20 cellular contexts compared by ENCODE assay signal in the genomic region with DNA sequence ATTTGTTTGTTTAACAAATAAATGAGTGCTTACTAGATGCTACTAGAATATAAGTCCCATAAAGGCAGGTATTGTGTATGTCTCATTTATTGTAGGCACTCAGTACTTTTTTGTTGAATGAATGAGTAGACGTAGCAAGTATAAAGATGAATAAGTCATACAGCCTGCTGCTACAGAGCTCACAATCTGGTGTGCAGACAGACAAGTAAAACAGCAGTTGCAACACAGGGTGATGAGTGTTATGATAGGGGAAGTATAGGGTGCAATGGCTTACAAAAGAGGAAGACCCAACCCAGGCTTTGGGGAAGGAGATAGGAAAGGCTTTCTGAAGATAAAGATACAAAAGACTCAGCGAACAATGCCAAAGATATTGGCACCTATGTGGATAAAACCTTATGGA. TPM values are rescaled to one million over a fixed set of nuclear protein-coding genes. Genes with fewer than 3 reads are reported as not detected.
DNase-seq lines count a peak whose midpoint lies in the region; ATAC-seq and TF ChIP-seq lines count a peak whose summit lies in the region.
"Had no signal": no experiment of that assay in that cellular context is flagged by ENCODE, and none has a peak within 500 bp of the region (broad histone marks: within the 10 kb centered on the region; RNA-seq: fewer than 3 reads in every experiment).

No MANE protein-coding gene starts in this region.

- no peaks in the 10 kb centered on the region for H3K9me2 ChIP-seq in PC-3 (replicated peaks; ENCODE audit: low read length)

- H3K36me3 ChIP-seq in PC-3 (ENCODE audit: low read depth, low read length): no peaks in the 10 kb centered on the region
- H3K36me3 ChIP-seq: pancreas had no signal

- H3K4me2 ChIP-seq in PC-3 (ENCODE audit: low read length): no peak overlapping the region

- H2AFZ ChIP-seq in PC-3 (ENCODE audit: low read length): no peak overlapping the region

- H3K27ac Mint-ChIP-seq in mesothelial cell of epicardium: no peak overlapping the region
- H3K27ac Mint-ChIP-seq: activated T-helper 1 cell treated with anti-CD3 and anti-CD28 coated beads, Interleukin-12 subunit alpha, Interleukin-12 subunit beta, Interleukin-2, Interleukin-4 antibody, amounts not matched to agents 30 ng/mL and 10 ng/mL and 1 ng/mL, durations not matched to agents 14 hours and 24 hours and 36 hours; B cell; HFFc6; WTC11 had no signal

- H3K4me1 Mint-ChIP-seq in activated T-cell treated with anti-CD3 and anti-CD28 coated beads, Interleukin-2, amount 50 U/mL, for 4 hours (ENCODE audit: low read depth): no peaks in the 10 kb centered on the region
- peaks cover 30% of the 10 kb centered on the region for H3K4me1 Mint-ChIP-seq in mesothelial cell of epicardium
- H3K4me1 Mint-ChIP-seq: B cell had no signal

- H3K36me3 Mint-ChIP-seq in activated T-cell treated with anti-CD3 and anti-CD28 coated beads, Interleukin-2, amount 50 U/mL, for 4 hours (ENCODE audit: insufficient read depth): no peaks in the 10 kb centered on the region
- H3K36me3 Mint-ChIP-seq in mesothelial cell of epicardium: no peaks in the 10 kb centered on the region
- H3K36me3 Mint-ChIP-seq: WTC11 had no signal

- in situ Hi-C loops in KBM-7 (cut with MboI; ENCODE audit: low pct_unique_long_range_greater_than_20kb, low sequenced_read_pairs): no loop called here

- no peak overlapping the region for H3K4me3 ChIP-seq in PC-3 (ENCODE audit: low read length)
- H3K4me3 ChIP-seq: GM12878, pancreas, skin epidermis had no signal

- H3K4me3 Mint-ChIP-seq in activated T-cell treated with anti-CD3 and anti-CD28 coated beads, Interleukin-2, amount 50 U/mL, for 4 hours: no peak overlapping the region
- no peak overlapping the region for H3K4me3 Mint-ChIP-seq in mesothelial cell of epicardium
- H3K4me3 Mint-ChIP-seq: activated T-helper 1 cell treated with anti-CD3 and anti-CD28 coated beads, Interleukin-12 subunit alpha, Interleukin-12 subunit beta, Interleukin-2, Interleukin-4 antibody, amounts not matched to agents 30 ng/mL and 10 ng/mL and 1 ng/mL, durations not matched to agents 14 hours and 24 hours and 36 hours; B cell; HFFc6; WTC11 had no signal

- no peak overlapping the region for H3K9ac ChIP-seq in PC-3 (ENCODE audit: low read length)

- no peaks in the 10 kb centered on the region for H3K27me3 ChIP-seq in PC-3 (ENCODE audit: low read length)
- H3K27me3 ChIP-seq: pancreas had no signal

- ATAC-seq in PC-3 (peak; percentile 42), sciatic nerve (peak; percentile 49), GM21390 (IDR thresholded peaks at IDR 0.05; ENCODE audit: unreplicated experiment) (no peak)
- ATAC-seq in activated T-cell treated with anti-CD3 and anti-CD28 coated beads, Interleukin-2, amount 50 U/mL, for 4 hours: no peak
- ATAC-seq: GM12878, pancreas, WTC11 had no signal

- POLR2A ChIA-PET in PC-3 (lab: Charles Lee; ENCODE audit: unreplicated experiment): no interaction called here

- TF ChIP-seq CTCF in PC-3 (conservative IDR thresholded peaks at IDR 0.05; ENCODE audit: low read depth, low read length) (no peak), mesothelial cell of epicardium (IDR thresholded peaks at IDR 0.05; ENCODE audit: unreplicated experiment) (no peak)

- peaks cover 34% of the 10 kb centered on the region for H3K4me1 ChIP-seq in PC-3 (ENCODE audit: insufficient read depth, low read length)

- intact Hi-C loops in PC-3 (cut with micrococcal nuclease): loop anchor here (5.0 kb wide), 1 partner anchor 43 kb away; no protein-coding TSS in a partner anchor
- intact Hi-C loops in sciatic nerve (cut with DNase I): no loop called here

- H3K27ac ChIP-seq in PC-3 (ENCODE audit: low read length) (0 out of 2 replicates have a peak overlapping the region, but pooled peaks have one; percentile 6), epithelial cell of prostate (no peak overlapping the region)
- H3K27ac ChIP-seq: pancreas had no signal

- H3K79me2 ChIP-seq in PC-3 (ENCODE audit: low read length): no peaks in the 10 kb centered on the region

- peaks cover 6% of the 10 kb centered on the region for H3K27me3 Mint-ChIP-seq in activated T-cell treated with anti-CD3 and anti-CD28 coated beads, Interleukin-2, amount 50 U/mL, for 4 hours (ENCODE audit: low read depth)
- H3K27me3 Mint-ChIP-seq in mesothelial cell of epicardium (ENCODE audit: low read depth): peaks cover 4% of the 10 kb centered on the region

- H3K9me3 Mint-ChIP-seq in activated T-cell treated with anti-CD3 and anti-CD28 coated beads, Interleukin-2, amount 50 U/mL, for 4 hours: no peaks in the 10 kb centered on the region
- no peaks in the 10 kb centered on the region for H3K9me3 Mint-ChIP-seq in mesothelial cell of epicardium
- H3K9me3 Mint-ChIP-seq: activated T-helper 1 cell treated with anti-CD3 and anti-CD28 coated beads, Interleukin-12 subunit alpha, Interleukin-12 subunit beta, Interleukin-2, Interleukin-4 antibody, amounts not matched to agents 30 ng/mL and 10 ng/mL and 1 ng/mL, durations not matched to agents 14 hours and 24 hours and 36 hours; HFFc6; WTC11 had no signal

- peak; percentile 83 for DNase-seq in KBM-7
- peak; percentile 30 for DNase-seq in PC-3
- peak; percentile 12 for DNase-seq in epithelial cell of prostate (ENCODE audit: low read depth, low spot score)
- DNase-seq in sciatic nerve (ENCODE audit: low spot score): no peak
- no peak for DNase-seq in kidney glomerular epithelial cell (lab: John Stamatoyannopoulos, UW)
- no peak for DNase-seq in activated T-cell treated with anti-CD3 and anti-CD28 coated beads, Interleukin-2, amount 50 U/mL, for 4 hours
- no peak for DNase-seq in mesothelial cell of epicardium (ENCODE audit: low spot score in 2 of 2, unreplicated experiment in 2 of 2)
- DNase-seq: HFFc6; NCI-H1105 treated with DMSO at 0.1 percent for 48 hours; NCI-H82; RPMI8226; stimulated activated CD4-positive, alpha-beta T cell treated with anti-CD3 and anti-CD28 coated beads, Interleukin-4, amount 100 ng/mL, for 24 hours had no signal

- BruUV-seq in PC-3 (replicated peaks; lab: Mats Ljungman, UMichigan): no TSS peak

- H3F3A ChIP-seq in PC-3 (ENCODE audit: low read length, unreplicated experiment): no peaks in the 10 kb centered on the region

- H3K9me3 ChIP-seq in PC-3 (ENCODE audit: low read length): no peaks in the 10 kb centered on the region
- H3K9me3 ChIP-seq: pancreas had no signal

- CTCF ChIA-PET in PC-3 (lab: Charles Lee): no interaction called here

- no peaks in the 10 kb centered on the region for H4K20me1 ChIP-seq in PC-3 (ENCODE audit: low read length)

RNA-seq across cellular contexts. Expression of gene SH3RF2, which starts 47.7 kb away (rescaled TPM):
- total RNA-seq in PC-3 (2014; rRNA removed) (5.9 and 6.2 TPM in 2 replicates), sciatic nerve (3.0 TPM), mesothelial cell of epicardium (2.2 to 3.2 TPM (median 2.5 TPM) in 3 replicates)
- under 1 TPM; 0.11 to 0.42 (median 0.33) TPM for total RNA-seq in activated T-cell treated with anti-CD3 and anti-CD28 coated beads, Interleukin-2, amount 50 U/mL, for 4 hours
- total RNA-seq: B cell, dermis microvascular lymphatic vessel endothelial cell had no signal

Comparison
In these comparisons a context has a peak if more than half of its experiments do, and no peak if none do; other contexts are left out.
1. DNase-seq: peak in KBM-7 (single experiment), PC-3 (single experiment) and epithelial cell of prostate (single experiment); none in sciatic nerve (single experiment), kidney glomerular epithelial cell (single experiment), activated T-cell treated with anti-CD3 and anti-CD28 coated beads, Interleukin-2, amount 50 U/mL, for 4 hours (single experiment) and mesothelial cell of epicardium (0 of 2).
2. ATAC-seq: peak in PC-3 (single experiment) and sciatic nerve (single experiment); none in activated T-cell treated with anti-CD3 and anti-CD28 coated beads, Interleukin-2, amount 50 U/mL, for 4 hours (0 of 2) and GM21390 (single experiment).